20 cellular contexts compared by ENCODE assay signal in the genomic region with DNA sequence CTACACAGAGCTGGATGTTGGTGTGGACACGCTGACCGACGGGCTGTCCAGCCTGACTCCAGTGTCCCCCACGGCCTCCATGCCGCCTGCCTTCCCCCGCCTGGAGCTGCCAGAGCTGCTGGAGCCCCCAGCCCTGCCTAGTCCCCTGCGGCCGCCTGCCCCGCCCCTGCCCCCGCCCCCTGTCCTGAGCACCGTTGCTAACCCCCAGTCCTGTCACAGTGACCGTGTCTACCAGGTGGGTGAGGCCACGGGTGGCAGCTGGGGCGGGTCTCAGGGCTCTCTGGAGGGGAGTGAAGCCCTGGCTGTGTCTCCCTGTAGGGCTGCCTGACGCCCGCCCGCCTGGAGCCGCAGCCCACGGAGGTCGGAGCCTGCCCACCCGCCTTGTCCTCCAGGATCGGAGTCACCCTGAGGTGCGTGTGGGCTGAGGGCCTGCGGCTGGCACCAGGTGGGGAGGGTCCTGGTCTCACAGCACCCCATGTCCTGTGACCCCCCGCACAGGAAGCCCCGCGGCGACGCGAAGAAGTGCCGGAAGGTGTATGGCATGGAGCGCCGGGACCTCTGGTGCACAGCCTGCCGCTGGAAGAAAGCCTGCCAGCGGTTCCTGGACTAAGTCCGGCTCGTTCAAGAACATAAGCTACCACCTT. TPM values are rescaled to one million over a fixed set of nuclear protein-coding genes. Genes with fewer than 3 reads are reported as not detected.
DNase-seq lines count a peak whose midpoint lies in the region; ATAC-seq, FAIRE-seq and TF ChIP-seq lines count a peak whose summit lies in the region.
"Had no signal": no experiment of that assay in that cellular context is flagged by ENCODE, and none has a peak within 500 bp of the region (broad histone marks: within the 10 kb centered on the region; RNA-seq: fewer than 3 reads in every experiment).

No MANE protein-coding gene starts in this region.

- peaks cover 0 to 12% (median 0%) of the 10 kb centered on the region in 7 donors for H3K27me3 ChIP-seq in spleen (replicated peaks in 1 of 7)

- no peak for DNase-seq in HTR-8/SVneo (ENCODE audit: insufficient read length, low spot score)
- DNase-seq in glutamatergic neuron: peak; percentile 27
- DNase-seq in spleen: peak; percentile 79
- no peak for DNase-seq in NCI-H748 treated with DMSO at 0.1 percent for 48 hours (lab: John Stamatoyannopoulos, UW)
- DNase-seq: activated naive CD4-positive, alpha-beta T cell treated with anti-CD3 and anti-CD28 coated beads for 36 hours; activated T-cell treated with anti-CD3 and anti-CD28 coated beads, Interleukin-2, amount 50 U/mL, for 1 hour; anterior cingulate cortex; effector memory CD8-positive, alpha-beta T cell; hippocampal formation; Karpas-422; natural killer cell; NCI-H1048; NCI-H2081; NCI-H510A had no signal

- no peak for TF ChIP-seq POLR2A in spleen (IDR thresholded peaks at IDR 0.05)

- H3K9me3 Mint-ChIP-seq in glutamatergic neuron (ENCODE audit: unreplicated experiment): peaks cover 9% of the 10 kb centered on the region
- H3K9me3 Mint-ChIP-seq: activated naive CD4-positive, alpha-beta T cell treated with anti-CD3 and anti-CD28 coated beads for 36 hours; effector memory CD8-positive, alpha-beta T cell; natural killer cell had no signal

- peaks cover 2% of the 10 kb centered on the region for H3K4me1 Mint-ChIP-seq in glutamatergic neuron (ENCODE audit: low read depth, unreplicated experiment)
- H3K4me1 Mint-ChIP-seq: B cell had no signal

- intact Hi-C loops in spleen (cut with DNase I; ENCODE audit: low total_unique reads): no loop called here

- H3K4me1 ChIP-seq in spleen: peaks cover 30 to 72% (median 49%) of the 10 kb centered on the region in 6 donors

- no peak overlapping the region for H3K27ac Mint-ChIP-seq in glutamatergic neuron (ENCODE audit: unreplicated experiment)
- H3K27ac Mint-ChIP-seq: activated naive CD4-positive, alpha-beta T cell treated with anti-CD3 and anti-CD28 coated beads for 36 hours; B cell; effector memory CD8-positive, alpha-beta T cell; natural killer cell; progenitor cell of endocrine pancreas had no signal

- H3K27me3 Mint-ChIP-seq in glutamatergic neuron (ENCODE audit: unreplicated experiment): peaks cover 8% of the 10 kb centered on the region
- H3K27me3 Mint-ChIP-seq: B cell; effector memory CD8-positive, alpha-beta T cell; progenitor cell of endocrine pancreas had no signal

- H3K36me3 Mint-ChIP-seq in glutamatergic neuron (ENCODE audit: unreplicated experiment): no peaks in the 10 kb centered on the region
- H3K36me3 Mint-ChIP-seq: natural killer cell had no signal

- no peaks in the 10 kb centered on the region for H3K9me3 ChIP-seq in spleen

- peak; percentile 51 for FAIRE-seq in HTR-8/SVneo (lab: Jason Lieb, UNC)
- FAIRE-seq: D721Med, G401.6, keratinocyte had no signal

- H3K4me3 Mint-ChIP-seq in glutamatergic neuron (ENCODE audit: unreplicated experiment): no peak overlapping the region
- H3K4me3 Mint-ChIP-seq: activated naive CD4-positive, alpha-beta T cell treated with anti-CD3 and anti-CD28 coated beads for 36 hours; B cell had no signal

- H3K36me3 ChIP-seq in spleen: peaks cover 0 to 56% (median 31%) of the 10 kb centered on the region in 6 donors

- no peak for TF ChIP-seq CTCF in glutamatergic neuron (IDR thresholded peaks at IDR 0.05; ENCODE audit: partially characterized antibody, unreplicated experiment)
- TF ChIP-seq CTCF in spleen (IDR thresholded peaks at IDR 0.05 in 8 of 11, conservative IDR thresholded peaks at IDR 0.05 in 3 of 11): no peak

- ATAC-seq in GM21717 (IDR thresholded peaks at IDR 0.05; ENCODE audit: unreplicated experiment): no peak
- ATAC-seq: effector memory CD8-positive, alpha-beta T cell; natural killer cell had no signal

- H3K4me3 ChIP-seq in spleen: peak overlapping the region in 1 of 8 donors; percentile 90

- H3K27ac ChIP-seq in spleen: peak overlapping the region in 7 of 8 donors; percentile 85 to 90 (median 87)

- WGBS in spleen, 5 donors: 77 to 91% (median 79%) methylated on average over 13 to 37 of the region's 37 CpGs

RNA-seq across cellular contexts. Expression of gene SLC2A4RG, which starts 2.9 kb away (rescaled TPM):
- total RNA-seq in glutamatergic neuron (ENCODE audit: unreplicated experiment) (47.9 TPM), spleen (100 to 1,000 TPM in 1 of 7 donors, 10 to 100 TPM in 6; 39.9 to 107 (median 64.8) TPM)
- polyA plus RNA-seq in spleen: 10 to 100 TPM; 27.5 to 44.0 (median 34.3) TPM

RNA-seq across cellular contexts. Expression of gene LIME1, which starts 6.0 kb away (rescaled TPM):
- total RNA-seq in glutamatergic neuron (ENCODE audit: unreplicated experiment): 16.6 TPM
- total RNA-seq in spleen: 10 to 100 TPM; 24.0 to 93.4 (median 39.0) TPM
- polyA plus RNA-seq in spleen: 10 to 100 TPM; 56.2 to 96.6 (median 80.4) TPM

RNA-seq across cellular contexts. Expression of gene ZGPAT, which starts 34.7 kb away (rescaled TPM):
- total RNA-seq in glutamatergic neuron (ENCODE audit: unreplicated experiment) (41.5 TPM), spleen (10 to 100 TPM; 23.6 to 45.7 (median 38.1) TPM)
- polyA plus RNA-seq in spleen: 10 to 100 TPM; 27.6 to 72.8 (median 50.0) TPM

RNA-seq across cellular contexts. Expression of gene ARFRP1, which starts 34.7 kb away (rescaled TPM):
- total RNA-seq in glutamatergic neuron (ENCODE audit: unreplicated experiment): 51.9 TPM
- 10 to 100 TPM; 36.7 to 84.2 (median 60.8) TPM for total RNA-seq in spleen
- polyA plus RNA-seq in spleen: 100 to 1,000 TPM in 1 of 3 donors, 10 to 100 TPM in 2; 64.5 to 118 (median 83.8) TPM

RNA-seq across cellular contexts. Expression of gene TNFRSF6B, which starts 46.1 kb away (rescaled TPM):
- not detected for total RNA-seq in glutamatergic neuron (ENCODE audit: unreplicated experiment)
- total RNA-seq in spleen: 100 to 1,000 TPM in 1 of 7 donors, 10 to 100 TPM in 5, 1 to 10 TPM in 1; 8.9 to 104 (median 41.0) TPM
- polyA plus RNA-seq in spleen: 10 to 100 TPM; 12.3 to 28.1 (median 23.8) TPM
- total RNA-seq: activated naive CD4-positive, alpha-beta T cell treated with anti-CD3 and anti-CD28 coated beads for 36 hours; B cell; natural killer cell; progenitor cell of endocrine pancreas had no signal

Comparison
In these comparisons a context has a peak if more than half of its experiments do, and no peak if none do; other contexts are left out.
1. DNase-seq: peak in glutamatergic neuron (single experiment) and spleen (single experiment); none in HTR-8/SVneo (single experiment) and NCI-H748 treated with DMSO at 0.1 percent for 48 hours (single experiment).